Comparison of ENCODE assay signal across 8 cellular contexts in the genomic region with DNA sequence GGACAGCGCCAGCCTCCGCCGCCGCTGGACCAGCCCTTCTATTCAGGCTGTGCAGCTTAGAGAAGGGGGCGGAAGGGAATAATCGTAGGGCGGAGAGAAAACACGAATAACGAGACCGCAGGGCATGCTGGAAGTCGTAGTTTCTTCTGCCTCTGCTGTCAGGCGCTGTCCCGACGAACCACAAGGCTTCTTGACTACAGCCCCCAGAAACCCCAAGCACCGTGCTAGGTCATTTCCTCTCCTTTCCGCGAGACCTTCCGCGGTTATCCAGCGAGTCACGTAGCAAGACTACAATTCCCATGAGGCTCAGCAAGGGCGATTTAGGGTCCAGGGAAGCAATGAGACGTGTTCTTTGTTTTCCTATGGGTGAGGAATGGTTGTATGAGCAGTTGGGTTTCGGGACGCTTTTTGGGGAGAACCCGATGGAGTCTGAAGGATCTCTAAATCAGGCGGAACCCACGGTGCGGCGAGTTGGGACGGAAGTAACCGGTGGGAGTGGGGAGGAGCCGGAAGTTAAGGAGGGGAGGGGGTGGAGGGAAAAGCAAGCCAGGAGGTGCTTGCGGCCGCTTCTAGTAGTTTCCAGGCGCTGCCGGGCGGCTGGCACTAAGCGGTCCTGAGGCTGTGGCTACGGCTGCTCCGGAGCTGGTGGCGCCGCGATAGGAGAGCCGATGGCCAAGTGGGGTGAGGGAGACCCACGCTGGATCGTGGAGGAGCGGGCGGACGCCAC. TPM values are rescaled to one million over a fixed set of nuclear protein-coding genes. Genes with fewer than 3 reads are reported as not detected.
DNase-seq lines count a peak whose midpoint lies in the region; ATAC-seq, FAIRE-seq and TF ChIP-seq lines count a peak whose summit lies in the region.

Gene AHSA1, plus strand, starts transcription at position 572 of the 727 bp plus-strand sequence. Its CDS starts 97 bp downstream, at position 669.
Gene VIPAS39, minus strand, starts transcription at position 80 of the 727 bp plus-strand sequence. CDS start 3,499 bp downstream, outside the sequence.

- H3K4me3 ChIP-seq in GM12864 (ENCODE audit: low read depth, low read length) = peak within 1 kb of the TSS; percentile 94
- H3K4me3 ChIP-seq in pancreas = peak within 1 kb of the TSS; percentile 55 to 99 (median 84)
- H3K4me3 ChIP-seq in tibial artery = peak within 1 kb of the TSS; percentile 89

- no peak for TF ChIP-seq CTCF in GM12864 (IDR thresholded peaks at IDR 0.05; ENCODE audit: low read depth, low read length, missing control alignments)
- TF ChIP-seq CTCF in pancreas (IDR thresholded peaks at IDR 0.05) = no peak
- TF ChIP-seq CTCF in tibial artery (IDR thresholded peaks at IDR 0.05) = no peak

- H3K9me3 ChIP-seq in pancreas = no peaks in the 10 kb centered on the region
- no peaks in the 10 kb centered on the region for H3K9me3 ChIP-seq in tibial artery

- H3K36me3 ChIP-seq in pancreas (peaks cover 0 to 18% (median 18%) of the 10 kb centered on the region in 3 donors), tibial artery (peaks cover 27 to 38% (median 37%) of the 10 kb centered on the region in 3 donors)

- intact Hi-C loops in Right ventricle myocardium superior (cut with DNase I) (no loop called here), pancreas (cut with DNase I) (no loop called here), tibial artery (cut with DNase I; ENCODE audit: low total_unique reads) (loop anchor here (5.0 kb wide), 2 partner anchors 100 to 250 kb away; partner anchors contain the start of genes ALKBH1 and SLIRP)

- H3K27me3 ChIP-seq in pancreas = no peaks in the 10 kb centered on the region
- no peaks in the 10 kb centered on the region for H3K27me3 ChIP-seq in tibial artery

- DNase-seq in GM12864 (ENCODE audit: low read depth) (peak; percentile 99), NCI-H1417 (lab: John Stamatoyannopoulos, UW) (peak; percentile 99 to 100 (median 100)), SW 1271 (lab: John Stamatoyannopoulos, UW) (peak; percentile 97 to 99), Right ventricle myocardium superior (peak; percentile 95), pancreas (peak; percentile 86 to 98 (median 94)), tibial artery (peak; percentile 97 to 98)
- peak; percentile 83 for DNase-seq in activated naive CD8-positive, alpha-beta T cell treated with anti-CD3 and anti-CD28 coated beads, Interleukin-2, amount 50 U/mL, for 16 hours (ENCODE audit: low read depth, low spot score)

- H3K4me1 ChIP-seq in pancreas (peaks cover 0 to 17% (median 6%) of the 10 kb centered on the region in 3 donors), tibial artery (peaks cover 0 to 31% (median 21%) of the 10 kb centered on the region in 4 donors)

- H3K27ac ChIP-seq in pancreas (peak within 1 kb of the TSS; percentile 75 to 100 (median 88)), tibial artery (peak within 1 kb of the TSS; percentile 92 to 94)

- WGBS in pancreas, 2 donors = 0% methylated on average over 50 of the region's 50 CpGs

- peak; percentile 90 for FAIRE-seq in pancreas (lab: Jason Lieb, UNC)

- peak; percentile 88 for ATAC-seq in HG02759 (IDR thresholded peaks at IDR 0.05; ENCODE audit: unreplicated experiment)
- ATAC-seq in Right ventricle myocardium superior (ENCODE audit: poor library complexity) = peak; percentile 99
- ATAC-seq in pancreas = peak; percentile 94 to 98 (median 96)

RNA-seq across cellular contexts. Expression of gene AHSA1, which starts in this region (rescaled TPM):
- total RNA-seq in Right ventricle myocardium superior (205 TPM), pancreas (10 to 100 TPM; 23.2 to 64.3 (median 33.0) TPM)
- polyA plus RNA-seq in pancreas = 10 to 100 TPM; 36.0 to 43.9 TPM

RNA-seq across cellular contexts. Expression of gene VIPAS39, which starts in this region (rescaled TPM):
- total RNA-seq in Right ventricle myocardium superior = 10.9 TPM
- total RNA-seq in pancreas = 10 to 100 TPM in 1 of 6 donors, 1 to 10 TPM in 5; 6.1 to 12.5 (median 7.7) TPM
- 1 to 10 TPM; 6.5 to 8.3 TPM for polyA plus RNA-seq in pancreas

Comparison
In these comparisons a context has a peak if more than half of its experiments do, and no peak if none do; other contexts are left out.
1. Peak in every context shown above with its lines: DNase-seq, ATAC-seq, H3K4me3 ChIP-seq and H3K27ac ChIP-seq.